Comparison of ENCODE assay signal across 23 cellular contexts in the genomic region with DNA sequence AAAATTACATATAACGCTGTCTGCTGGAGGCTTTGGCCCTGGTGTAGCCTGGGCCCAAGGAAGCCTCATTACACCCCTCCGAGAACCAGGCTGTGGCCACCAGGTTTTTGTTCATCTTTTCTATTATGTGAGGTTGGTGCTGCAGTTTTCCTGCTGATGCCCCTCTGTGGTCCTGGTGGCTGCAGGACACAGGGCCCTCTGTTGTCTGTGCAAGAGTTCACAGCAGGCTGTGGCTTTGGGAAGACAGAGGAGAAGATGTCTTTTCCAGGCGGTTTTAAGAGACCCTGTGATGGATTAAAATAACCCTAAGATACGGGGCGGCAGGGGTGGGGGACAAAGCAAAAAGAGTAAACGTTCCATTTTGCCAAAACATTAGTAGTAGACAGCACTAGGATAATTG.
DNase-seq lines count a peak whose midpoint lies in the region; ATAC-seq and TF ChIP-seq lines count a peak whose summit lies in the region.
"Had no signal": no experiment of that assay in that cellular context is flagged by ENCODE, and none has a peak within 500 bp of the region (broad histone marks: within the 10 kb centered on the region; RNA-seq: fewer than 3 reads in every experiment).

No MANE protein-coding gene starts in this region.

- POLR2A ChIA-PET in CD4-positive, alpha-beta memory T cell (lab: Charles Lee; ENCODE audit: partially characterized antibody), result no interaction called here
- POLR2A ChIA-PET in HEK293T (lab: Yijun Ruan, JAX), result no interaction called here

- H3K36me3 ChIP-seq in BLaER1 (peaks cover 13% of the 10 kb centered on the region; the same call in 1 of the 2 replicates), endodermal cell (ENCODE audit: control insufficient read depth, insufficient read depth, low read length) (no peaks in the 10 kb centered on the region), gastrocnemius medialis (no peaks in the 10 kb centered on the region)
- H3K36me3 ChIP-seq in BLaER1 treated with 17β-estradiol and CSF1 and Interleukin-3, amounts not matched to agents 10 nM and 100 nM, result 0 out of 22 replicates have a peak, but pooled peaks cover 0 to 7% (median 0%) of the 10 kb centered on the region in 11 experiments
- H3K36me3 ChIP-seq in CD4-positive, alpha-beta memory T cell (ENCODE audit: insufficient read depth, low read length), result no peaks in the 10 kb centered on the region
- H3K36me3 ChIP-seq: SJCRH30 had no signal

- H3K27ac Mint-ChIP-seq in endodermal cell, result no peak overlapping the region
- H3K27ac Mint-ChIP-seq in CD4-positive, alpha-beta memory T cell, result no peak overlapping the region
- H3K27ac Mint-ChIP-seq: CD8-positive, alpha-beta memory T cell had no signal

- TF ChIP-seq CTCF in endodermal cell (conservative IDR thresholded peaks at IDR 0.05), result no peak
- no peak for TF ChIP-seq CTCF in gastrocnemius medialis (IDR thresholded peaks at IDR 0.05 in 4 of 5, conservative IDR thresholded peaks at IDR 0.05 in 1 of 5)

- 74 to 87% methylated on average over 4 to 6 of the region's 6 CpGs for WGBS in endodermal cell (ENCODE audit: insufficient coverage in 1 of 2, insufficient read length in 1 of 2), 2 experiments

- peaks cover 4% of the 10 kb centered on the region; the same call in 1 of the 2 replicates for H4K20me1 ChIP-seq in BLaER1
- peaks cover 0 to 4% (median 0%) of the 10 kb centered on the region in 11 experiments; a peak in 1 of 22 replicates for H4K20me1 ChIP-seq in BLaER1 treated with 17β-estradiol and CSF1 and Interleukin-3, amounts not matched to agents 10 nM and 100 nM

- H3K27ac ChIP-seq in BLaER1, result peak overlapping the region; percentile 60; the same call in 1 of the 2 replicates
- H3K27ac ChIP-seq in BLaER1 treated with 17β-estradiol and CSF1 and Interleukin-3, amounts not matched to agents 10 nM and 100 nM, result peak overlapping the region in 6 of 11 experiments; percentile 2 to 41 (median 24); a peak in 6 of 22 replicates
- H3K27ac ChIP-seq in endodermal cell (ENCODE audit: low read depth, low read length), result no peak overlapping the region
- H3K27ac ChIP-seq in gastrocnemius medialis, result peak overlapping the region in 3 of 4 donors; percentile 4 to 36 (median 19)
- H3K27ac ChIP-seq in CD4-positive, alpha-beta memory T cell (ENCODE audit: low read depth, low read length), result no peak overlapping the region
- H3K27ac ChIP-seq: GM23248, SJCRH30 had no signal

- peaks cover 14% of the 10 kb centered on the region for H3K9me3 Mint-ChIP-seq in endodermal cell
- peaks cover 0 to 4% (median 0%) of the 10 kb centered on the region in 8 donors for H3K9me3 Mint-ChIP-seq in CD4-positive, alpha-beta memory T cell

- H3K36me3 Mint-ChIP-seq in endodermal cell (ENCODE audit: low read depth), result no peaks in the 10 kb centered on the region
- no peaks in the 10 kb centered on the region for H3K36me3 Mint-ChIP-seq in CD4-positive, alpha-beta memory T cell
- H3K36me3 Mint-ChIP-seq: CD8-positive, alpha-beta memory T cell had no signal

- H3K4me3 ChIP-seq in BLaER1 (no peak overlapping the region), endodermal cell (ENCODE audit: low read length) (no peak overlapping the region), gastrocnemius medialis (no peak overlapping the region)
- no peak overlapping the region for H3K4me3 ChIP-seq in BLaER1 treated with 17β-estradiol and CSF1 and Interleukin-3, amounts not matched to agents 10 nM and 100 nM
- H3K4me3 ChIP-seq in CD4-positive, alpha-beta memory T cell (ENCODE audit: low read length in 2 of 2), result no peak overlapping the region
- H3K4me3 ChIP-seq: GM23248, SJCRH30 had no signal

- no peaks in the 10 kb centered on the region for H3K27me3 Mint-ChIP-seq in endodermal cell (ENCODE audit: insufficient read depth)
- H3K27me3 Mint-ChIP-seq in CD4-positive, alpha-beta memory T cell, result peaks cover 0 to 2% of the 10 kb centered on the region in 2 donors

- CTCF ChIA-PET in CD4-positive, alpha-beta memory T cell (lab: Charles Lee; ENCODE audit: partially characterized antibody), result no interaction called here
- CTCF ChIA-PET in HEK293T (lab: Yijun Ruan, JAX), result no interaction called here

- in situ Hi-C loops in gastrocnemius medialis (cut with MboI; ENCODE audit: low sequenced_read_pairs in 4 of 4), result no loop called here

- TF ChIP-seq POLR2A in gastrocnemius medialis (IDR thresholded peaks at IDR 0.05), result no peak

- peak; percentile 42 for DNase-seq in endodermal cell
- no peak for DNase-seq in gastrocnemius medialis
- no peak for DNase-seq in CD4-positive, alpha-beta memory T cell
- DNase-seq in HEK293T (ENCODE audit: extremely low spot score), result no peak
- DNase-seq: ACHN; C1 segment of cervical spinal cord; Calu3; CD8-positive, alpha-beta memory T cell; DMS153; KG1; NCI-H1092; NCI-H146; NCI-H2029; NCI-H226; NCI-H510A treated with DMSO at 0.1 percent for 48 hours; NCI-H774; SJCRH30 had no signal

- ATAC-seq in gastrocnemius medialis (no peak), SK-N-SH treated with all-trans-retinoic acid at 6 μM for 48 hours (no peak)
- ATAC-seq: HCT116, Panc1 had no signal

- H3K4me2 ChIP-seq in BLaER1, result peak overlapping the region; percentile 87
- peak overlapping the region; percentile 66 to 88 (median 82) for H3K4me2 ChIP-seq in BLaER1 treated with 17β-estradiol and CSF1 and Interleukin-3, amounts not matched to agents 10 nM and 100 nM

- no peaks in the 10 kb centered on the region for H3K27me3 ChIP-seq in BLaER1
- H3K27me3 ChIP-seq in BLaER1 treated with 17β-estradiol and CSF1 and Interleukin-3, amounts not matched to agents 10 nM and 100 nM, result peaks cover 0 to 16% (median 0%) of the 10 kb centered on the region in 11 experiments; a peak in 3 of 22 replicates
- H3K27me3 ChIP-seq in endodermal cell (ENCODE audit: control insufficient read depth, insufficient read depth, low read length, poor library complexity, severe bottlenecking), result no peaks in the 10 kb centered on the region
- no peaks in the 10 kb centered on the region for H3K27me3 ChIP-seq in gastrocnemius medialis
- no peaks in the 10 kb centered on the region for H3K27me3 ChIP-seq in CD4-positive, alpha-beta memory T cell (ENCODE audit: insufficient read depth, low read length)
- H3K27me3 ChIP-seq: SJCRH30 had no signal

- H3K4me1 ChIP-seq in BLaER1, result peaks cover 60% of the 10 kb centered on the region
- peaks cover 18 to 56% (median 44%) of the 10 kb centered on the region in 10 experiments for H3K4me1 ChIP-seq in BLaER1 treated with 17β-estradiol and CSF1 and Interleukin-3, amounts not matched to agents 10 nM and 100 nM
- no peaks in the 10 kb centered on the region for H3K4me1 ChIP-seq in endodermal cell (ENCODE audit: control insufficient read depth, insufficient read depth, low read length)
- H3K4me1 ChIP-seq in gastrocnemius medialis, result no peaks in the 10 kb centered on the region
- no peaks in the 10 kb centered on the region for H3K4me1 ChIP-seq in CD4-positive, alpha-beta memory T cell (ENCODE audit: insufficient read depth, low read length)
- H3K4me1 ChIP-seq: SJCRH30 had no signal

- H3K4me3 Mint-ChIP-seq in endodermal cell, result no peak overlapping the region
- H3K4me3 Mint-ChIP-seq in CD4-positive, alpha-beta memory T cell, result no peak overlapping the region
- H3K4me3 Mint-ChIP-seq: CD8-positive, alpha-beta memory T cell had no signal

- intact Hi-C loops in gastrocnemius medialis (cut with DNase I; ENCODE audit: low total_unique reads), result no loop called here
- intact Hi-C loops in CD4-positive, alpha-beta memory T cell (cut with micrococcal nuclease), result no loop called here

- H3K9me3 ChIP-seq in BLaER1, result peaks cover 13% of the 10 kb centered on the region
- H3K9me3 ChIP-seq in BLaER1 treated with 17β-estradiol and CSF1 and Interleukin-3, amounts not matched to agents 10 nM and 100 nM (replicated peaks in 1 of 11), result peaks cover 2 to 23% (median 18%) of the 10 kb centered on the region in 11 experiments; a peak in 17 of 22 replicates
- no peaks in the 10 kb centered on the region for H3K9me3 ChIP-seq in endodermal cell (ENCODE audit: control insufficient read depth, low read length)
- no peaks in the 10 kb centered on the region for H3K9me3 ChIP-seq in gastrocnemius medialis
- no peaks in the 10 kb centered on the region for H3K9me3 ChIP-seq in CD4-positive, alpha-beta memory T cell (ENCODE audit: control insufficient read depth in 1 of 2, low read length in 2 of 2)
- H3K9me3 ChIP-seq: SJCRH30 had no signal

- H3K9ac ChIP-seq in BLaER1 (peak overlapping the region; percentile 22; the same call in 1 of the 2 replicates), endodermal cell (ENCODE audit: extremely low read depth, low read length, poor library complexity, severe bottlenecking) (no peak overlapping the region)
- peak overlapping the region in 4 of 11 experiments; percentile 0 to 34 (median 15); a peak in 4 of 22 replicates for H3K9ac ChIP-seq in BLaER1 treated with 17β-estradiol and CSF1 and Interleukin-3, amounts not matched to agents 10 nM and 100 nM
- H3K9ac ChIP-seq: GM23248 had no signal

- no peaks in the 10 kb centered on the region for H3K4me1 Mint-ChIP-seq in endodermal cell
- H3K4me1 Mint-ChIP-seq in CD4-positive, alpha-beta memory T cell, result no peaks in the 10 kb centered on the region
- H3K4me1 Mint-ChIP-seq: CD8-positive, alpha-beta memory T cell had no signal

TF ChIP-seq in SK-N-SH treated with all-trans-retinoic acid at 6 μM for 48 hours, 23 proteins besides CTCF, POLR2A, EP300 and RAD21 (continues in another document):
- TF ChIP-seq, protein P1, sequence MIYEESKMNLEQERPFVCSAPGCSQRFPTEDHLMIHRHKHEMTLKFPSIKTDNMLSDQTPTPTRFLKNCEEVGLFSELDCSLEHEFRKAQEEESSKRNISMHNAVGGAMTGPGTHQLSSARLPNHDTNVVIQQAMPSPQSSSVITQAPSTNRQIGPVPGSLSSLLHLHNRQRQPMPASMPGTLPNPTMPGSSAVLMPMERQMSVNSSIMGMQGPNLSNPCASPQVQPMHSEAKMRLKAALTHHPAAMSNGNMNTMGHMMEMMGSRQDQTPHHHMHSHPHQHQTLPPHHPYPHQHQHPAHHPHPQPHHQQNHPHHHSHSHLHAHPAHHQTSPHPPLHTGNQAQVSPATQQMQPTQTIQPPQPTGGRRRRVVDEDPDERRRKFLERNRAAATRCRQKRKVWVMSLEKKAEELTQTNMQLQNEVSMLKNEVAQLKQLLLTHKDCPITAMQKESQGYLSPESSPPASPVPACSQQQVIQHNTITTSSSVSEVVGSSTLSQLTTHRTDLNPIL (CRISPR knock-in tag; IDR thresholded peaks at IDR 0.05; ENCODE audit: low read depth), result no peak
- TF ChIP-seq ZC3H10 (CRISPR knock-in tag; IDR thresholded peaks at IDR 0.05), result no peak

TF ChIP-seq in HEK293T, 16 proteins besides CTCF, POLR2A, EP300 and RAD21 (continues in another document):
- no peak for TF ChIP-seq BHLHE40 (IDR thresholded peaks at IDR 0.05; ENCODE audit: borderline replicate concordance)
- no peak for TF ChIP-seq FOXM1 (IDR thresholded peaks at IDR 0.05; ENCODE audit: borderline replicate concordance)
- no peak for TF ChIP-seq FOXK2 (IDR thresholded peaks at IDR 0.05)
- TF ChIP-seq SUZ12 (IDR thresholded peaks at IDR 0.05), result no peak
- TF ChIP-seq NFRKB (IDR thresholded peaks at IDR 0.05), result no peak
- no peak for TF ChIP-seq LEF1 (IDR thresholded peaks at IDR 0.05; ENCODE audit: borderline replicate concordance)
- no peak for TF ChIP-seq ELF4 (IDR thresholded peaks at IDR 0.05)
- no peak for TF ChIP-seq ARNT (IDR thresholded peaks at IDR 0.05)
- no peak for TF ChIP-seq FOXA1 (IDR thresholded peaks at IDR 0.05)
- no peak for TF ChIP-seq HDGF (IDR thresholded peaks at IDR 0.05; ENCODE audit: borderline replicate concordance)

Comparison
In these comparisons a context has a peak if more than half of its experiments do, and no peak if none do; other contexts are left out.
1. H3K27ac ChIP-seq: peak in BLaER1 (single experiment), BLaER1 treated with 17β-estradiol and CSF1 and Interleukin-3, amounts not matched to agents 10 nM and 100 nM (6 of 11) and gastrocnemius medialis (3 of 4); none in endodermal cell (single experiment) and CD4-positive, alpha-beta memory T cell (single experiment).